ENCODE assay signal across 8 cellular contexts in genomic region chr3:69738859-69739203, GRCh38. TPM values are rescaled to one million over a fixed set of nuclear protein-coding genes. Genes with fewer than 3 reads are reported as not detected.
DNase-seq lines count a peak whose midpoint lies in the region; TF ChIP-seq lines count a peak whose summit lies in the region.

No MANE protein-coding gene starts in this region.

- DNase-seq in Calu3 (no peak), RPMI7951 (ENCODE audit: low read depth) (peak; percentile 33), fibroblast of pulmonary artery (ENCODE audit: low read depth) (no peak), osteoblast (ENCODE audit: insufficient read length, low spot score, missing footprints) (peak; percentile 26), NCI-H2081 treated with DMSO at 0.1 percent for 48 hours (lab: John Stamatoyannopoulos, UW) (no peak), anterior cingulate cortex (lab: John Stamatoyannopoulos, UW) (no peak), NCI-H1436 (lab: John Stamatoyannopoulos, UW) (no peak), HuH-7 (ENCODE audit: low spot score) (no peak)

- H3K4me1 Mint-ChIP-seq in Calu3 (ENCODE audit: low read depth, unreplicated experiment) = no peaks in the 10 kb centered on the region

- peaks cover 18% of the 10 kb centered on the region for H3K36me3 Mint-ChIP-seq in Calu3 (ENCODE audit: insufficient read depth, unreplicated experiment)

- CTCF ChIA-PET in Calu3 (lab: Charles Lee) = interaction anchor here (0.7 to 1.5 kb wide), 4 partner anchors 23 to 54 kb away, joined by 3 to 4 read pairs (median 3); no protein-coding TSS in a partner anchor

- H3K27me3 ChIP-seq in osteoblast (ENCODE audit: insufficient read depth, low read length) = peaks cover 11% of the 10 kb centered on the region

- H4K20me1 ChIP-seq in osteoblast (ENCODE audit: insufficient read depth, low read length) = no peaks in the 10 kb centered on the region

- no peaks in the 10 kb centered on the region for H3K9me3 ChIP-seq in osteoblast (ENCODE audit: low read depth, low read length)

- H3K4me1 ChIP-seq in osteoblast (ENCODE audit: insufficient read depth, low read length) = peaks cover 13% of the 10 kb centered on the region

- H3K79me2 ChIP-seq in osteoblast (ENCODE audit: insufficient read depth, low read length) = no peaks in the 10 kb centered on the region

- no peak overlapping the region for H3K27ac ChIP-seq in osteoblast (ENCODE audit: low read depth, low read length)

- peak overlapping the region; percentile 79 for H3K4me3 ChIP-seq in fibroblast of pulmonary artery (replicated peaks; ENCODE audit: low read depth, low read length)
- H3K4me3 ChIP-seq in osteoblast (ENCODE audit: insufficient read depth, low read length) = peak overlapping the region; percentile 88

- peaks cover 26% of the 10 kb centered on the region for H3K27me3 Mint-ChIP-seq in Calu3 (ENCODE audit: unreplicated experiment)

- BruUV-seq in Calu3 (replicated peaks; lab: Mats Ljungman, UMichigan) = no TSS peak

- peak overlapping the region; percentile 96 for H2AFZ ChIP-seq in osteoblast (ENCODE audit: low read length)

- no peaks in the 10 kb centered on the region for H3K36me3 ChIP-seq in osteoblast (ENCODE audit: insufficient read depth, low read length)

- peak overlapping the region; percentile 20 for H3K27ac Mint-ChIP-seq in Calu3 (ENCODE audit: unreplicated experiment)

- intact Hi-C loops in Calu3 (cut with micrococcal nuclease; ENCODE audit: unreplicated experiment) = no loop called here

- H3K4me3 Mint-ChIP-seq in Calu3 (ENCODE audit: low read depth, unreplicated experiment) = peak overlapping the region; percentile 84

- peak overlapping the region; percentile 99 for H3K4me2 ChIP-seq in osteoblast (ENCODE audit: insufficient read depth, low read length)

- no peaks in the 10 kb centered on the region for H3K9me3 Mint-ChIP-seq in Calu3 (ENCODE audit: low read depth, unreplicated experiment)

- TF ChIP-seq CTCF in Calu3 (IDR thresholded peaks at IDR 0.05; ENCODE audit: unreplicated experiment) (no peak), fibroblast of pulmonary artery (IDR thresholded peaks at IDR 0.05; ENCODE audit: low read length, missing control alignments) (no peak), osteoblast (IDR thresholded peaks at IDR 0.05; ENCODE audit: extremely low read depth, low read depth, low read length) (no peak)

RNA-seq across cellular contexts. Expression of gene MITF, which starts 0.4 kb away (rescaled TPM):
- 40.3 and 47.7 TPM in 2 replicates for total RNA-seq in Calu3 (2022)
- 4.0 and 4.3 TPM in 2 replicates for total RNA-seq in RPMI7951 (2014; rRNA removed; shearing (Covaris generic))
- 11.6 and 16.2 TPM in 2 replicates for total RNA-seq in osteoblast

Comparison
In these comparisons a context has a peak if more than half of its experiments do, and no peak if none do; other contexts are left out.
1. DNase-seq: peak in RPMI7951 (single experiment) and osteoblast (single experiment); none in Calu3 (single experiment), fibroblast of pulmonary artery (single experiment), NCI-H2081 treated with DMSO at 0.1 percent for 48 hours (single experiment), anterior cingulate cortex (0 of 58), NCI-H1436 (single experiment) and HuH-7 (single experiment).